In the genomic region with DNA sequence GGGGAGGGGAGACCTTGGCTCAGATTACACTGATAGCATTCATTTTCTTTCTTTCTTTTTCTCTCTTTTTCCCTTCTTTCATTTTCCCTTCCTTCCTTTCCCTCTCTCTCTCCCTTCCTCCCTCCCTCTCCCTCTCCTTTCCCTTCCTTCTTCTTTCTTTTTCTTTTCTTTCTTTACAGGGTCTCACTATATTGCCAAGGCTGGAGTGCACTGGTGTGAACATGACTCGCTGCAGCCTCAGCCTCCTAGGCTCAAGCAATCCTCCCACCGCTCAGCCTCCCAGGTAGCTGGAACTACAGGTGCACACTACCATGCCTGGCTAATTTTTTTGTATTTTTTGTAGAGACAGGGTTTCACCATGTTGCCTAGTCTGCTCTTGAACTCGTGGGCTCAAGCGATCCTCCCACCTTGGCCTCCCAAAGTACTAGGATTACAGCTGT, we compare ENCODE assay signal across 18 cellular contexts.
"Had no signal": no experiment of that assay in that cellular context is flagged by ENCODE, and none has a peak within 500 bp of the region (broad histone marks: within the 10 kb centered on the region; RNA-seq: fewer than 3 reads in every experiment).

No MANE protein-coding gene starts in this region.

- H3K27ac ChIP-seq: coronary artery, lower lobe of right lung, neutrophil, right atrium auricular region, testis had no signal

- H3K36me3 Mint-ChIP-seq: memory B cell; naive thymus-derived CD4-positive, alpha-beta T cell; stimulated activated memory B cell treated with anti-CD40 and anti-IgM and Interleukin-4, amounts not matched to agents 10 μg/mL and 1 μg/mL and 100 μg/mL, for 72 hours had no signal

- ATAC-seq: lower lobe of right lung; naive thymus-derived CD4-positive, alpha-beta T cell had no signal

- H3K4me1 Mint-ChIP-seq: memory B cell; naive thymus-derived CD4-positive, alpha-beta T cell; stimulated activated memory B cell treated with anti-CD40 and anti-IgM and Interleukin-4, amounts not matched to agents 10 μg/mL and 1 μg/mL and 100 μg/mL, for 72 hours had no signal

- H3K27me3 Mint-ChIP-seq: memory B cell had no signal

- DNase-seq: central memory CD4-positive, alpha-beta T cell; effector CD4-positive, alpha-beta T cell; heart right ventricle; islet precursor cell; lower lobe of right lung; naive thymus-derived CD4-positive, alpha-beta T cell; stimulated activated CD4-positive, alpha-beta T cell treated with anti-CD3 and anti-CD28 coated beads, Interleukin-15, amount 100 ng/mL, for 24 hours; stimulated activated CD4-positive, alpha-beta T cell treated with anti-CD3 and anti-CD28 coated beads, Interleukin-1b, Interleukin-23, amount 100 ng/mL, for 48 hours; stimulated activated CD4-positive, alpha-beta T cell treated with anti-CD3 and anti-CD28 coated beads, Interleukin-4, amount 100 ng/mL, for 24 hours; testis; transverse colon had no signal

- FAIRE-seq: frontal cortex had no signal

- H3K36me3 ChIP-seq: neutrophil, transverse colon had no signal

- H3K9me3 ChIP-seq: heart right ventricle, lower lobe of right lung, neutrophil, right atrium auricular region, testis, transverse colon had no signal

- H3K4me3 Mint-ChIP-seq: memory B cell; naive thymus-derived CD4-positive, alpha-beta T cell; stimulated activated memory B cell treated with anti-CD40 and anti-IgM and Interleukin-4, amounts not matched to agents 10 μg/mL and 1 μg/mL and 100 μg/mL, for 72 hours; stimulated activated naive CD8-positive, alpha-beta T cell treated with anti-CD3 and anti-CD28 coated beads, Interleukin-15, Interleukin-2, amounts not matched to agents 100 ng/mL and 50 ng/mL, for 24 hours had no signal

- H3K27me3 ChIP-seq: heart right ventricle, neutrophil, right atrium auricular region, testis, transverse colon had no signal

- H3K4me3 ChIP-seq: coronary artery, heart right ventricle, lower lobe of right lung, right atrium auricular region, testis, transverse colon had no signal

- H3K27ac Mint-ChIP-seq: memory B cell; naive thymus-derived CD4-positive, alpha-beta T cell; stimulated activated memory B cell treated with anti-CD40 and anti-IgM and Interleukin-4, amounts not matched to agents 10 μg/mL and 1 μg/mL and 100 μg/mL, for 72 hours; stimulated activated naive CD8-positive, alpha-beta T cell treated with anti-CD3 and anti-CD28 coated beads, Interleukin-15, Interleukin-2, amounts not matched to agents 100 ng/mL and 50 ng/mL, for 24 hours had no signal

- H3K9me3 Mint-ChIP-seq: memory B cell; naive thymus-derived CD4-positive, alpha-beta T cell; stimulated activated memory B cell treated with anti-CD40 and anti-IgM and Interleukin-4, amounts not matched to agents 10 μg/mL and 1 μg/mL and 100 μg/mL, for 72 hours; stimulated activated naive CD8-positive, alpha-beta T cell treated with anti-CD3 and anti-CD28 coated beads, Interleukin-15, Interleukin-2, amounts not matched to agents 100 ng/mL and 50 ng/mL, for 24 hours had no signal

- H3K4me1 ChIP-seq: lower lobe of right lung, right atrium auricular region, testis had no signal
